Comparison of ENCODE assay signal across 2 cellular contexts in genomic region chr7:28626191-28626590, GRCh38.
TF ChIP-seq lines count a peak whose summit lies in the region.

No MANE protein-coding gene starts in this region.

TF ChIP-seq in GM23338, 12 proteins besides CTCF, POLR2A, EP300 and RAD21 (continued from another document):
- TF ChIP-seq ZNF462 (CRISPR knock-in tag; IDR thresholded peaks at IDR 0.05) (no peak), JUNB (IDR thresholded peaks at IDR 0.05; ENCODE audit: unreplicated experiment) (no peak), ETS1 (IDR thresholded peaks at IDR 0.05) (no peak), ZNF331 (CRISPR knock-in tag; IDR thresholded peaks at IDR 0.05; ENCODE audit: low read depth) (no peak), REST (IDR thresholded peaks at IDR 0.05; ENCODE audit: unreplicated experiment) (no peak), STAT1 (IDR thresholded peaks at IDR 0.05; ENCODE audit: unreplicated experiment) (no peak), ZNF114 (CRISPR knock-in tag; IDR thresholded peaks at IDR 0.05) (no peak)
TF ChIP-seq in GM23338: peak in this region for 0.

TF ChIP-seq in H1, 55 proteins besides CTCF, POLR2A, EP300 and RAD21 (continued from another document):
- TF ChIP-seq POLR2AphosphoS5 (IDR thresholded peaks at IDR 0.05; ENCODE audit: low read depth, low read length) (no peak), NANOG (IDR thresholded peaks at IDR 0.05; ENCODE audit: insufficient read depth, low read depth, low read length, poor library complexity, severe bottlenecking) (no peak), CREB1 (IDR thresholded peaks at IDR 0.05) (no peak)
